Comparison of ENCODE assay signal across 23 cellular contexts in the genomic region with DNA sequence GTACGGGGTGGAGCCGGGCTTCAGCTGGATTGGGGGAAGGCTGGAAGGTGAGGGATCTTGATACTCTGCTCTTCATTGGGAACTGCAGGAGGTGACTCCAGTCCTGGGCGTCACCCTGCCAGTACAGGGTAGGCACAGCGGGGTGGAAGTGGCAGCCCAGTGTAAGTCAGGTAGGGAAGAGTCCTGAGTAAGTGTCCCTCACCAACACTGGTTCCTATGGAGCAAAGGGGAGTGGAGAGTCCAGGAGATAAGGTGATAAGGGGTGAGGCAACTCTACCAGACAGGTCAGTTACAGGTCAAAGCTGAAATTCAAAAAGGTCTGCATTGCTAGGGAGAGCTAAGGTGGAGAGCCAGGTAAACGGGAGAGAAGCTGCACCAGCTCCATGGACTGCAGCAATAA.
"Had no signal": no experiment of that assay in that cellular context is flagged by ENCODE, and none has a peak within 500 bp of the region (broad histone marks: within the 10 kb centered on the region; RNA-seq: fewer than 3 reads in every experiment).

No MANE protein-coding gene starts in this region.

- H3K27ac Mint-ChIP-seq: activated T-helper 1 cell treated with anti-CD3 and anti-CD28 coated beads, Interleukin-12 subunit alpha, Interleukin-12 subunit beta, Interleukin-2, Interleukin-4 antibody, amounts not matched to agents 30 ng/mL and 10 ng/mL and 1 ng/mL, durations not matched to agents 14 hours and 24 hours and 36 hours; mesothelial cell of epicardium had no signal

- DNase-seq: activated CD4-positive, alpha-beta T cell treated with anti-CD3 and anti-CD28 coated beads for 48 hours; activated CD4-positive, alpha-beta T cell treated with anti-CD3 and anti-CD28 coated beads, Interleukin-2, amount 50 U/mL, for 48 hours; activated CD8-positive, alpha-beta memory T cell treated with anti-CD3 and anti-CD28 coated beads, Interleukin-2, amount 50 U/mL, for 4 hours; activated gamma-delta T cell; activated naive CD4-positive, alpha-beta T cell treated with anti-CD3 and anti-CD28 coated beads, Interleukin-2, amount 50 U/mL, for 16 hours; activated T-cell treated with anti-CD3 and anti-CD28 coated beads, Interleukin-2, amount 50 U/mL, for 1 hour; amniotic stem cell; dermis blood vessel endothelial cell; effector CD4-positive, alpha-beta T cell; esophagus squamous epithelium; foreskin melanocyte; islet precursor cell; naive thymus-derived CD8-positive, alpha-beta T cell; stimulated activated CD4-positive, alpha-beta T cell treated with anti-CD3 and anti-CD28 coated beads, Interleukin-12 subunit alpha, Interleukin-12 subunit beta, amount 100 ng/mL, for 4 hours; stimulated activated CD4-positive, alpha-beta T cell treated with anti-CD3 and anti-CD28 coated beads, Interleukin-4, amount 100 ng/mL, for 1 hour; tibial artery had no signal

- ATAC-seq: naive thymus-derived CD8-positive, alpha-beta T cell; sciatic nerve had no signal

- H3K36me3 Mint-ChIP-seq: mesothelial cell of epicardium; naive thymus-derived CD8-positive, alpha-beta T cell had no signal

- H3K4me3 ChIP-seq: esophagus squamous epithelium, SK-N-MC, skin epidermis, suprapubic skin, tibial artery had no signal

- H3K4me1 ChIP-seq: suprapubic skin, tibial artery had no signal

- H3K36me3 ChIP-seq: esophagus squamous epithelium, suprapubic skin, tibial artery had no signal

- H3K4me3 Mint-ChIP-seq: activated T-helper 1 cell treated with anti-CD3 and anti-CD28 coated beads, Interleukin-12 subunit alpha, Interleukin-12 subunit beta, Interleukin-2, Interleukin-4 antibody, amounts not matched to agents 30 ng/mL and 10 ng/mL and 1 ng/mL, durations not matched to agents 14 hours and 24 hours and 36 hours; mesothelial cell of epicardium; naive thymus-derived CD8-positive, alpha-beta T cell had no signal

- H3K27ac ChIP-seq: esophagus squamous epithelium, SK-N-MC, skin epidermis, suprapubic skin, tibial artery had no signal

- H3K9me3 ChIP-seq: esophagus squamous epithelium, suprapubic skin, tibial artery had no signal

- FAIRE-seq: colon had no signal

- H3K9me3 Mint-ChIP-seq: activated T-helper 1 cell treated with anti-CD3 and anti-CD28 coated beads, Interleukin-12 subunit alpha, Interleukin-12 subunit beta, Interleukin-2, Interleukin-4 antibody, amounts not matched to agents 30 ng/mL and 10 ng/mL and 1 ng/mL, durations not matched to agents 14 hours and 24 hours and 36 hours; mesothelial cell of epicardium; naive thymus-derived CD8-positive, alpha-beta T cell had no signal
